In genomic region chr17:46167826-46168569, GRCh38 we compare ENCODE assay signal across 13 cellular contexts. TPM values are rescaled to one million over a fixed set of nuclear protein-coding genes. Genes with fewer than 3 reads are reported as not detected.
DNase-seq lines count a peak whose midpoint lies in the region; ATAC-seq and TF ChIP-seq lines count a peak whose summit lies in the region.
"Had no signal": no experiment of that assay in that cellular context is flagged by ENCODE, and none has a peak within 500 bp of the region (broad histone marks: within the 10 kb centered on the region; RNA-seq: fewer than 3 reads in every experiment).

No MANE protein-coding gene starts in this region.

- DNase-seq in Caco-2: peak in 1 of 2 experiments; percentile 11
- peak; percentile 39 for DNase-seq in LHCN-M2 (ENCODE audit: low read depth)
- peak; percentile 56 for DNase-seq in epithelial cell of esophagus (ENCODE audit: low read depth)
- no peak for DNase-seq in posterior cingulate gyrus
- no peak for DNase-seq in effector CD8-positive, alpha-beta T cell (lab: John Stamatoyannopoulos, UW)
- DNase-seq: activated CD4-positive, CD25-positive, alpha-beta regulatory T cell treated with anti-CD3 and anti-CD28 coated beads, Interleukin-2, amount 50 U/mL, for 72 hours had no signal

- H3K27ac ChIP-seq in neutrophil: peak overlapping the region; percentile 20
- H3K27ac ChIP-seq: prostate gland had no signal

- POLR2A ChIA-PET in Caco-2 (lab: Charles Lee): no interaction called here

- H3K4me3 ChIP-seq in Caco-2 (ENCODE audit: low read depth, low read length): no peak overlapping the region
- H3K4me3 ChIP-seq in epithelial cell of esophagus (ENCODE audit: low read length): no peak overlapping the region
- H3K4me3 ChIP-seq in neutrophil (ENCODE audit: low read depth in 1 of 2, low read length in 1 of 2): no peak overlapping the region
- H3K4me3 ChIP-seq: K562, prostate gland, tibial nerve had no signal

- H3K36me3 Mint-ChIP-seq in Caco-2 (ENCODE audit: insufficient read depth, unreplicated experiment): peaks cover 57% of the 10 kb centered on the region
- peaks cover 47% of the 10 kb centered on the region for H3K36me3 Mint-ChIP-seq in stimulated activated memory B cell treated with anti-CD40 and anti-IgM and Interleukin-4, amounts not matched to agents 10 μg/mL and 1 μg/mL and 100 μg/mL, for 72 hours

- CTCF ChIA-PET in Caco-2 (lab: Charles Lee): interaction anchor here (1.1 kb wide), 2 partner anchors 25 to 59 kb away, joined by 3 to 6 read pairs; partner anchors contain the start of gene KANSL1

- intact Hi-C loops in Caco-2 (cut with micrococcal nuclease; ENCODE audit: unreplicated experiment): no loop called here
- intact Hi-C loops in posterior cingulate gyrus (cut with DNase I): loop anchor here (10.0 kb wide), 1 partner anchor 53 kb away; no protein-coding TSS in a partner anchor

- no peak overlapping the region for H3K27ac Mint-ChIP-seq in Caco-2 (ENCODE audit: unreplicated experiment)
- no peak overlapping the region for H3K27ac Mint-ChIP-seq in stimulated activated memory B cell treated with anti-CD40 and anti-IgM and Interleukin-4, amounts not matched to agents 10 μg/mL and 1 μg/mL and 100 μg/mL, for 72 hours

- H3K36me3 ChIP-seq in Caco-2 (ENCODE audit: control insufficient read depth, insufficient read depth, low read length) (peaks cover 3% of the 10 kb centered on the region; the same call in 1 of the 2 replicates), neutrophil (peaks cover 31% of the 10 kb centered on the region)
- H3K36me3 ChIP-seq: prostate gland had no signal

- H3K4me1 ChIP-seq in Caco-2 (peaks cover 26% of the 10 kb centered on the region), neutrophil (ENCODE audit: control insufficient read depth in 1 of 2, insufficient read depth in 1 of 2, low read depth in 1 of 2, low read length in 1 of 2) (peaks cover 50 to 65% of the 10 kb centered on the region in 2 experiments)

- BruUV-seq in Caco-2 (replicated peaks; lab: Mats Ljungman, UMichigan): no TSS peak

- TF ChIP-seq CTCF in Caco-2 (IDR thresholded peaks at IDR 0.05; ENCODE audit: insufficient read depth in 1 of 2, low read depth in 1 of 2, low read length in 1 of 2, severe bottlenecking in 1 of 2, unreplicated experiment in 1 of 2): no peak
- no peak for TF ChIP-seq CTCF in epithelial cell of esophagus (IDR thresholded peaks at IDR 0.05; ENCODE audit: insufficient read depth, low read depth, low read length, missing control alignments)
- TF ChIP-seq CTCF in neutrophil (IDR thresholded peaks at IDR 0.05): no peak

- ATAC-seq in stimulated activated memory B cell treated with anti-CD40 and anti-IgM and Interleukin-4, amounts not matched to agents 10 μg/mL and 1 μg/mL and 100 μg/mL, for 72 hours: no peak
- ATAC-seq: activated naive CD4-positive, alpha-beta T cell treated with anti-CD3 and anti-CD28 coated beads, Interleukin-2, amount 50 U/mL, for 72 hours; K562; Right ventricle myocardium inferior had no signal

- no peaks in the 10 kb centered on the region for H3K27me3 Mint-ChIP-seq in Caco-2 (ENCODE audit: insufficient read depth, unreplicated experiment)
- no peaks in the 10 kb centered on the region for H3K27me3 Mint-ChIP-seq in stimulated activated memory B cell treated with anti-CD40 and anti-IgM and Interleukin-4, amounts not matched to agents 10 μg/mL and 1 μg/mL and 100 μg/mL, for 72 hours

- H3K27me3 ChIP-seq in Caco-2 (replicated peaks; ENCODE audit: control insufficient read depth, insufficient read depth, low read length) (no peaks in the 10 kb centered on the region), neutrophil (no peaks in the 10 kb centered on the region)
- H3K27me3 ChIP-seq: tibial nerve had no signal

- H3K9me3 ChIP-seq in Caco-2: 0 out of 2 replicates have a peak, but pooled peaks cover 2% of the 10 kb centered on the region
- no peaks in the 10 kb centered on the region for H3K9me3 ChIP-seq in neutrophil
- H3K9me3 ChIP-seq: prostate gland, tibial nerve had no signal

- no peaks in the 10 kb centered on the region for H3K9me3 Mint-ChIP-seq in Caco-2 (ENCODE audit: unreplicated experiment)
- H3K9me3 Mint-ChIP-seq in stimulated activated memory B cell treated with anti-CD40 and anti-IgM and Interleukin-4, amounts not matched to agents 10 μg/mL and 1 μg/mL and 100 μg/mL, for 72 hours: no peaks in the 10 kb centered on the region
- H3K9me3 Mint-ChIP-seq: activated naive CD4-positive, alpha-beta T cell treated with anti-CD3 and anti-CD28 coated beads, Interleukin-2, amount 50 U/mL, for 72 hours had no signal

- H3K4me1 Mint-ChIP-seq in Caco-2 (ENCODE audit: low read depth, unreplicated experiment): peaks cover 35% of the 10 kb centered on the region
- H3K4me1 Mint-ChIP-seq in stimulated activated memory B cell treated with anti-CD40 and anti-IgM and Interleukin-4, amounts not matched to agents 10 μg/mL and 1 μg/mL and 100 μg/mL, for 72 hours: peaks cover 64% of the 10 kb centered on the region

- peak overlapping the region; percentile 10 for H3K4me3 Mint-ChIP-seq in Caco-2 (ENCODE audit: unreplicated experiment)
- no peak overlapping the region for H3K4me3 Mint-ChIP-seq in stimulated activated memory B cell treated with anti-CD40 and anti-IgM and Interleukin-4, amounts not matched to agents 10 μg/mL and 1 μg/mL and 100 μg/mL, for 72 hours

RNA-seq across cellular contexts. Expression of gene KANSL1, which starts 25.2 kb away (rescaled TPM):
- total RNA-seq in Caco-2 (2022) (83.0 and 88.9 TPM in 2 replicates), LHCN-M2 (2014; rRNA removed) (16.5 and 26.3 TPM in 2 replicates)
- 7.6 TPM for polyA plus RNA-seq in LHCN-M2 (2012)

Comparison
In these comparisons a context has a peak if more than half of its experiments do, and no peak if none do; other contexts are left out.
1. DNase-seq: peak in LHCN-M2 (single experiment) and epithelial cell of esophagus (single experiment); none in posterior cingulate gyrus (0 of 10) and effector CD8-positive, alpha-beta T cell (single experiment).